Comparison of ENCODE assay signal across 1 cellular context in the genomic region with DNA sequence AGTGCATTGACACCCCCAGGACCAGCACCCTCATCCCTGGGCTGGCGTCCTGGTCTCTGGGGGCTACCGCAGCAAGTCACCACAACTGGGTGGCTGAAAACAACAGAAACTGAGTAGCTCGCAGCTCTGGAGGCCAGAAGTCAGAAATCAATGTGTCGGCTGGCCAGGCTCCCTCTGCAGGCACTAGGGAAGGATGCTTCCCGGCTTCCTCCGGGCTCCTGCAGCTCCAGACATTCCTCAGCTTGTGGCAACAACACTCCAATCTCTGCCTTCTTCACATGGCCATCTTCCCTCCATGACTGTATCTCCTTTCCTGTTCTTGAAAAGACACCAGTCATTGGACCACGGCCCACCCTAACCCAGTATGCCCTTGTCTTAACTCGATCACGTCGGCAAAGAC.
TF ChIP-seq lines count a peak whose summit lies in the region.

No MANE protein-coding gene starts in this region.

TF ChIP-seq in GM23338, 12 proteins besides CTCF, POLR2A, EP300 and RAD21:
- TF ChIP-seq, protein P1, sequence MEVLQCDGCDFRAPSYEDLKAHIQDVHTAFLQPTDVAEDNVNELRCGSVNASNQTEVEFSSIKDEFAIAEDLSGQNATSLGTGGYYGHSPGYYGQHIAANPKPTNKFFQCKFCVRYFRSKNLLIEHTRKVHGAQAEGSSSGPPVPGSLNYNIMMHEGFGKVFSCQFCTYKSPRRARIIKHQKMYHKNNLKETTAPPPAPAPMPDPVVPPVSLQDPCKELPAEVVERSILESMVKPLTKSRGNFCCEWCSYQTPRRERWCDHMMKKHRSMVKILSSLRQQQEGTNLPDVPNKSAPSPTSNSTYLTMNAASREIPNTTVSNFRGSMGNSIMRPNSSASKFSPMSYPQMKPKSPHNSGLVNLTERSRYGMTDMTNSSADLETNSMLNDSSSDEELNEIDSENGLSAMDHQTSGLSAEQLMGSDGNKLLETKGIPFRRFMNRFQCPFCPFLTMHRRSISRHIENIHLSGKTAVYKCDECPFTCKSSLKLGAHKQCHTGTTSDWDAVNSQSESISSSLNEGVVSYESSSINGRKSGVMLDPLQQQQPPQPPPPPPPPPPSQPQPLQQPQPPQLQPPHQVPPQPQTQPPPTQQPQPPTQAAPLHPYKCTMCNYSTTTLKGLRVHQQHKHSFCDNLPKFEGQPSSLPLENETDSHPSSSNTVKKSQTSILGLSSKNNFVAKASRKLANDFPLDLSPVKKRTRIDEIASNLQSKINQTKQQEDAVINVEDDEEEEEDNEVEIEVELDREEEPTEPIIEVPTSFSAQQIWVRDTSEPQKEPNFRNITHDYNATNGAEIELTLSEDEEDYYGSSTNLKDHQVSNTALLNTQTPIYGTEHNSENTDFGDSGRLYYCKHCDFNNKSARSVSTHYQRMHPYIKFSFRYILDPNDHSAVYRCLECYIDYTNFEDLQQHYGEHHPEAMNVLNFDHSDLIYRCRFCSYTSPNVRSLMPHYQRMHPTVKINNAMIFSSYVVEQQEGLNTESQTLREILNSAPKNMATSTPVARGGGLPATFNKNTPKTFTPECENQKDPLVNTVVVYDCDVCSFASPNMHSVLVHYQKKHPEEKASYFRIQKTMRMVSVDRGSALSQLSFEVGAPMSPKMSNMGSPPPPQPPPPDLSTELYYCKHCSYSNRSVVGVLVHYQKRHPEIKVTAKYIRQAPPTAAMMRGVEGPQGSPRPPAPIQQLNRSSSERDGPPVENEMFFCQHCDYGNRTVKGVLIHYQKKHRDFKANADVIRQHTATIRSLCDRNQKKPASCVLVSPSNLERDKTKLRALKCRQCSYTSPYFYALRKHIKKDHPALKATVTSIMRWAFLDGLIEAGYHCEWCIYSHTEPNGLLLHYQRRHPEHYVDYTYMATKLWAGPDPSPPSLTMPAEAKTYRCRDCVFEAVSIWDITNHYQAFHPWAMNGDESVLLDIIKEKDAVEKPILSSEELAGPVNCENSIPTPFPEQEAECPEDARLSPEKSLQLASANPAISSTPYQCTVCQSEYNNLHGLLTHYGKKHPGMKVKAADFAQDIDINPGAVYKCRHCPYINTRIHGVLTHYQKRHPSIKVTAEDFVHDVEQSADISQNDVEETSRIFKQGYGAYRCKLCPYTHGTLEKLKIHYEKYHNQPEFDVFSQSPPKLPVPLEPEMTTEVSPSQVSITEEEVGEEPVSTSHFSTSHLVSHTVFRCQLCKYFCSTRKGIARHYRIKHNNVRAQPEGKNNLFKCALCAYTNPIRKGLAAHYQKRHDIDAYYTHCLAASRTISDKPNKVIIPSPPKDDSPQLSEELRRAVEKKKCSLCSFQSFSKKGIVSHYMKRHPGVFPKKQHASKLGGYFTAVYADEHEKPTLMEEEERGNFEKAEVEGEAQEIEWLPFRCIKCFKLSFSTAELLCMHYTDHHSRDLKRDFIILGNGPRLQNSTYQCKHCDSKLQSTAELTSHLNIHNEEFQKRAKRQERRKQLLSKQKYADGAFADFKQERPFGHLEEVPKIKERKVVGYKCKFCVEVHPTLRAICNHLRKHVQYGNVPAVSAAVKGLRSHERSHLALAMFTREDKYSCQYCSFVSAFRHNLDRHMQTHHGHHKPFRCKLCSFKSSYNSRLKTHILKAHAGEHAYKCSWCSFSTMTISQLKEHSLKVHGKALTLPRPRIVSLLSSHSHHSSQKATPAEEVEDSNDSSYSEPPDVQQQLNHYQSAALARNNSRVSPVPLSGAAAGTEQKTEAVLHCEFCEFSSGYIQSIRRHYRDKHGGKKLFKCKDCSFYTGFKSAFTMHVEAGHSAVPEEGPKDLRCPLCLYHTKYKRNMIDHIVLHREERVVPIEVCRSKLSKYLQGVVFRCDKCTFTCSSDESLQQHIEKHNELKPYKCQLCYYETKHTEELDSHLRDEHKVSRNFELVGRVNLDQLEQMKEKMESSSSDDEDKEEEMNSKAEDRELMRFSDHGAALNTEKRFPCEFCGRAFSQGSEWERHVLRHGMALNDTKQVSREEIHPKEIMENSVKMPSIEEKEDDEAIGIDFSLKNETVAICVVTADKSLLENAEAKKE (CRISPR knock-in tag; IDR thresholded peaks at IDR 0.05) = no peak
- TF ChIP-seq NANOG (IDR thresholded peaks at IDR 0.05; ENCODE audit: borderline replicate concordance) = no peak
- TF ChIP-seq JUNB (IDR thresholded peaks at IDR 0.05; ENCODE audit: unreplicated experiment) = no peak
- TF ChIP-seq ZNF331 (CRISPR knock-in tag; IDR thresholded peaks at IDR 0.05; ENCODE audit: low read depth) = no peak
- TF ChIP-seq, protein P2, sequence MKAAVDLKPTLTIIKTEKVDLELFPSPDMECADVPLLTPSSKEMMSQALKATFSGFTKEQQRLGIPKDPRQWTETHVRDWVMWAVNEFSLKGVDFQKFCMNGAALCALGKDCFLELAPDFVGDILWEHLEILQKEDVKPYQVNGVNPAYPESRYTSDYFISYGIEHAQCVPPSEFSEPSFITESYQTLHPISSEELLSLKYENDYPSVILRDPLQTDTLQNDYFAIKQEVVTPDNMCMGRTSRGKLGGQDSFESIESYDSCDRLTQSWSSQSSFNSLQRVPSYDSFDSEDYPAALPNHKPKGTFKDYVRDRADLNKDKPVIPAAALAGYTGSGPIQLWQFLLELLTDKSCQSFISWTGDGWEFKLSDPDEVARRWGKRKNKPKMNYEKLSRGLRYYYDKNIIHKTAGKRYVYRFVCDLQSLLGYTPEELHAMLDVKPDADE (IDR thresholded peaks at IDR 0.05) = no peak
- no peak for TF ChIP-seq POLR2AphosphoS5 (IDR thresholded peaks at IDR 0.05; ENCODE audit: low read depth)
- no peak for TF ChIP-seq STAT1 (IDR thresholded peaks at IDR 0.05; ENCODE audit: unreplicated experiment)
- no peak for TF ChIP-seq EZH2phosphoT487 (IDR thresholded peaks at IDR 0.05; ENCODE audit: unreplicated experiment)
- TF ChIP-seq ZNF114 (CRISPR knock-in tag; IDR thresholded peaks at IDR 0.05) = no peak
- TF ChIP-seq EZH2 (IDR thresholded peaks at IDR 0.05; ENCODE audit: low read depth, unreplicated experiment) = no peak
TF ChIP-seq in GM23338: peak in this region for 0.
